Comparison of ENCODE assay signal across 34 cellular contexts in genomic region chr1:116350097-116350645, GRCh38.
"Had no signal": no experiment of that assay in that cellular context is flagged by ENCODE, and none has a peak within 500 bp of the region (broad histone marks: within the 10 kb centered on the region; RNA-seq: fewer than 3 reads in every experiment).

No MANE protein-coding gene starts in this region.

- H3K4me1 Mint-ChIP-seq: activated B cell treated with CpG ODN at 0.5 μM for 24 hours had no signal

- H3K27me3 Mint-ChIP-seq: activated CD8-positive, alpha-beta T cell treated with anti-CD3 and anti-CD28 coated beads for 36 hours; activated naive CD8-positive, alpha-beta T cell treated with anti-CD3 and anti-CD28 coated beads for 36 hours; activated T-helper 17 cell treated with anti-CD3 and anti-CD28 coated beads, Interleukin-2, amount 50 U/mL, for 72 hours; central memory CD8-positive, alpha-beta T cell had no signal

- H3K27ac ChIP-seq: cardiac muscle cell, SJCRH30, VCaP had no signal

- H3K9me3 Mint-ChIP-seq: activated CD8-positive, alpha-beta T cell treated with anti-CD3 and anti-CD28 coated beads for 36 hours; activated naive CD8-positive, alpha-beta T cell treated with anti-CD3 and anti-CD28 coated beads for 36 hours; central memory CD8-positive, alpha-beta T cell had no signal

- H3K36me3 Mint-ChIP-seq: activated naive CD8-positive, alpha-beta T cell treated with anti-CD3 and anti-CD28 coated beads for 36 hours had no signal

- DNase-seq: activated B cell treated with CpG ODN at 0.5 μM for 24 hours; activated CD4-positive, alpha-beta T cell treated with anti-CD3 and anti-CD28 coated beads for 4 hours; activated CD4-positive, alpha-beta T cell treated with anti-CD3 and anti-CD28 coated beads, Interleukin-2, amount 50 U/mL, for 1 hour; activated CD4-positive, CD25-positive, alpha-beta regulatory T cell treated with anti-CD3 and anti-CD28 coated beads, Interleukin-2, amount 50 U/mL, for 72 hours; activated CD8-positive, alpha-beta T cell treated with anti-CD3 and anti-CD28 coated beads for 36 hours; activated effector memory CD4-positive, alpha-beta T cell treated with anti-CD3 and anti-CD28 coated beads, Interleukin-2, amount 50 U/mL, for 16 hours; activated naive CD4-positive, alpha-beta T cell; activated naive CD4-positive, alpha-beta T cell treated with anti-CD3 and anti-CD28 coated beads, Interleukin-2, amount 50 U/mL, for 16 hours; activated naive CD8-positive, alpha-beta T cell treated with anti-CD3 and anti-CD28 coated beads for 36 hours; activated T-cell treated with anti-CD3 and anti-CD28 coated beads, Interleukin-2, amount 50 U/mL, for 1 hour; activated T-cell treated with anti-CD3 and anti-CD28 coated beads, Interleukin-2, amount 50 U/mL, for 72 hours; amniotic stem cell; aorta; MM.1S; MV-4-11; NCI-H1092; NCI-H1417; NCI-H146; NCI-H187 treated with DMSO at 0.1 percent for 48 hours; NCI-H2081; NCI-H226; NCI-H446 treated with DMSO at 0.1 percent for 48 hours; NCI-H524; SHP77; SJCRH30; SW 1271; T-helper 1 cell; T-helper 2 cell; T-helper 9 cell had no signal

- H3K4me1 ChIP-seq: SJCRH30 had no signal

- H3K27ac Mint-ChIP-seq: activated B cell treated with CpG ODN at 0.5 μM for 24 hours; activated CD8-positive, alpha-beta T cell treated with anti-CD3 and anti-CD28 coated beads for 36 hours; activated naive CD8-positive, alpha-beta T cell treated with anti-CD3 and anti-CD28 coated beads for 36 hours; activated T-cell treated with anti-CD3 and anti-CD28 coated beads, Interleukin-2, amount 50 U/mL, for 72 hours; activated T-helper 17 cell treated with anti-CD3 and anti-CD28 coated beads, Interleukin-2, amount 50 U/mL, for 72 hours had no signal

- H3K9me3 ChIP-seq: SJCRH30 had no signal

- H3K4me3 ChIP-seq: cardiac muscle cell, SJCRH30 had no signal

- H3K36me3 ChIP-seq: cardiac muscle cell, SJCRH30 had no signal

- H3K4me3 Mint-ChIP-seq: activated B cell treated with CpG ODN at 0.5 μM for 24 hours; activated CD8-positive, alpha-beta T cell treated with anti-CD3 and anti-CD28 coated beads for 36 hours; activated naive CD8-positive, alpha-beta T cell treated with anti-CD3 and anti-CD28 coated beads for 36 hours; activated T-cell treated with anti-CD3 and anti-CD28 coated beads, Interleukin-2, amount 50 U/mL, for 72 hours; activated T-helper 17 cell treated with anti-CD3 and anti-CD28 coated beads, Interleukin-2, amount 50 U/mL, for 72 hours; central memory CD8-positive, alpha-beta T cell had no signal

- H3K27me3 ChIP-seq: cardiac muscle cell, SJCRH30 had no signal

- ATAC-seq: activated CD8-positive, alpha-beta T cell treated with anti-CD3 and anti-CD28 coated beads for 36 hours; activated T-cell treated with anti-CD3 and anti-CD28 coated beads, Interleukin-2, amount 50 U/mL, for 72 hours; activated T-helper 17 cell treated with anti-CD3 and anti-CD28 coated beads, Interleukin-2, amount 50 U/mL, for 72 hours; Panc1 had no signal
